Comparison of ENCODE assay signal across 13 cellular contexts in the genomic region with DNA sequence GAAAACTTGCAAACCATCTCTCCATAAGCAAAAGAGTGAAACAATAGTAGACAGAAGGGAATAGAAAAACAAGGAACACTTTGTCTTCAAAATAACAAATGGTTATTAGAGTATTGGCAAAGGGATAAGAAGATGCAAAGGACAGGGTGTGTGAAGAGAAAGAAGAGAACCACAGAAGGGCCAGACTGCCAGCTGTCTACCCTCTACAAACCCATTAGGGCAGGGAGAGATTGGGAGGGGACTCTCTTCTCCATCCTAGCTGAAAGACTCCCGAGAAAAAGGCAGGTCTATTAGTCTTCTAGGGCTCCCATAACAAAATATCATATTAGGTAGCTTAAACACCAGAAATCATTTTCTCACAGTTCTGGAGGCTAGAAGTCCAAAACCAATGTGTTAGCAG.
DNase-seq lines count a peak whose midpoint lies in the region; TF ChIP-seq lines count a peak whose summit lies in the region.
"Had no signal": no experiment of that assay in that cellular context is flagged by ENCODE, and none has a peak within 500 bp of the region (broad histone marks: within the 10 kb centered on the region; RNA-seq: fewer than 3 reads in every experiment).

No MANE protein-coding gene starts in this region.

- no peak overlapping the region for H3K27ac ChIP-seq in breast epithelium
- H3K27ac ChIP-seq in GM23248, result no peak overlapping the region
- H3K27ac ChIP-seq: C4-2B had no signal

- no peaks in the 10 kb centered on the region for H3K9me2 ChIP-seq in GM23248 (ENCODE audit: insufficient read depth)

- no peaks in the 10 kb centered on the region for H4K20me1 ChIP-seq in GM23248 (ENCODE audit: insufficient read depth)

- TF ChIP-seq POLR2A in breast epithelium (IDR thresholded peaks at IDR 0.05), result no peak

- H3K4me1 Mint-ChIP-seq in MCF 10A (ENCODE audit: insufficient read depth, unreplicated experiment) (peaks cover 25% of the 10 kb centered on the region), chondrocyte (ENCODE audit: low read depth) (peaks cover 60% of the 10 kb centered on the region)
- H3K4me1 Mint-ChIP-seq: CD4-positive, alpha-beta memory T cell had no signal

- no peaks in the 10 kb centered on the region for H3K79me2 ChIP-seq in GM23248 (ENCODE audit: insufficient read depth)

- H3K9me3 ChIP-seq in breast epithelium, result no peaks in the 10 kb centered on the region
- no peaks in the 10 kb centered on the region for H3K9me3 ChIP-seq in GM23248 (ENCODE audit: low read depth)
- H3K9me3 ChIP-seq in skeletal muscle satellite cell (replicated peaks; ENCODE audit: low read length), result no peaks in the 10 kb centered on the region
- H3K9me3 ChIP-seq: BE2C had no signal

- peak overlapping the region; percentile 44 for H3K4me2 ChIP-seq in GM23248 (ENCODE audit: unreplicated experiment)
- peak overlapping the region; percentile 64 for H3K4me2 ChIP-seq in skeletal muscle satellite cell (ENCODE audit: low read length)

- DNase-seq in MCF 10A (ENCODE audit: unreplicated experiment) (no peak), breast epithelium (ENCODE audit: low spot score in 2 of 2) (no peak), GM23248 (no peak), chondrocyte (ENCODE audit: low spot score) (no peak), GM13977 (ENCODE audit: low spot score) (no peak), G401 (ENCODE audit: low spot score) (no peak)
- DNase-seq: BE2C; CD4-positive, alpha-beta memory T cell; DMS79; GOT3; H9 had no signal

- H3K27me3 Mint-ChIP-seq in MCF 10A (ENCODE audit: insufficient read depth, unreplicated experiment) (no peaks in the 10 kb centered on the region), chondrocyte (ENCODE audit: low read depth) (no peaks in the 10 kb centered on the region)

- H3K36me3 Mint-ChIP-seq in MCF 10A (ENCODE audit: insufficient read depth, unreplicated experiment) (no peaks in the 10 kb centered on the region), chondrocyte (ENCODE audit: low read depth) (no peaks in the 10 kb centered on the region)
- H3K36me3 Mint-ChIP-seq: CD4-positive, alpha-beta memory T cell had no signal

- intact Hi-C loops in MCF 10A (cut with micrococcal nuclease), result no loop called here
- intact Hi-C loops in breast epithelium (cut with DNase I; ENCODE audit: low total_unique reads), result no loop called here

- in situ Hi-C loops in GM23248 (cut with MboI), result no loop called here
- in situ Hi-C loops in GM13977 (cut with MboI; ENCODE audit: low pct_unique_long_range_greater_than_20kb, low sequenced_read_pairs, unreplicated experiment), result no loop called here
- in situ Hi-C loops in G401 (cut with HindIII; ENCODE audit: low sequenced_read_pairs), result no loop called here

- H3K4me3 Mint-ChIP-seq in MCF 10A (ENCODE audit: unreplicated experiment), result no peak overlapping the region
- H3K4me3 Mint-ChIP-seq in chondrocyte (ENCODE audit: unreplicated experiment), result no peak overlapping the region
- H3K4me3 Mint-ChIP-seq: CD4-positive, alpha-beta memory T cell; H9 had no signal

- POLR2A ChIA-PET in MCF 10A (lab: Yijun Ruan, JAX), result no interaction called here

- CTCF ChIA-PET in MCF 10A (lab: Yijun Ruan, JAX), result no interaction called here

- H3K27ac Mint-ChIP-seq in MCF 10A (ENCODE audit: low read depth, unreplicated experiment), result peak overlapping the region; percentile 17
- H3K27ac Mint-ChIP-seq in chondrocyte (ENCODE audit: unreplicated experiment), result peak overlapping the region; percentile 59
- H3K27ac Mint-ChIP-seq: CD4-positive, alpha-beta memory T cell; H9 had no signal

- H3K9ac ChIP-seq in GM23248, result no peak overlapping the region
- H3K9ac ChIP-seq in skeletal muscle satellite cell (ENCODE audit: low read depth, low read length), result no peak overlapping the region

- H3K9me3 Mint-ChIP-seq in MCF 10A (ENCODE audit: unreplicated experiment), result peaks cover 7% of the 10 kb centered on the region
- H3K9me3 Mint-ChIP-seq in chondrocyte (ENCODE audit: low read depth), result peaks cover 3% of the 10 kb centered on the region
- H3K9me3 Mint-ChIP-seq: H9 had no signal

- TF ChIP-seq CTCF in MCF 10A (IDR thresholded peaks at IDR 0.05; ENCODE audit: unreplicated experiment) (no peak), breast epithelium (IDR thresholded peaks at IDR 0.05) (no peak), chondrocyte (IDR thresholded peaks at IDR 0.05) (no peak), GM13977 (IDR thresholded peaks at IDR 0.05; ENCODE audit: extremely low read depth, insufficient read depth, missing control alignments) (no peak)

- no peaks in the 10 kb centered on the region for H3K36me3 ChIP-seq in breast epithelium
- no peaks in the 10 kb centered on the region for H3K36me3 ChIP-seq in GM23248 (ENCODE audit: low read depth)
- no peaks in the 10 kb centered on the region for H3K36me3 ChIP-seq in skeletal muscle satellite cell (ENCODE audit: insufficient read depth, low read length)
- H3K36me3 ChIP-seq: BE2C had no signal

- WGBS in GM23248 (ENCODE audit: low coverage in 1 of 2, low lambda C conversion rate in 2 of 2, missing lambda C conversion rate in 2 of 2), 2 experiments, result 46 to 52% methylated on average over 1 of the region's 1 CpG

- no peaks in the 10 kb centered on the region; the same call in 1 of the 2 replicates for H3F3A ChIP-seq in GM23248 (ENCODE audit: insufficient read depth)

- H2AFZ ChIP-seq in GM23248, result no peak overlapping the region

- H3K4me1 ChIP-seq in breast epithelium (no peaks in the 10 kb centered on the region), GM23248 (ENCODE audit: insufficient read depth) (peaks cover 11% of the 10 kb centered on the region), skeletal muscle satellite cell (ENCODE audit: control insufficient read depth, insufficient read depth, low read length) (peaks cover 31% of the 10 kb centered on the region)

- H3K27me3 ChIP-seq in breast epithelium, result no peaks in the 10 kb centered on the region
- no peaks in the 10 kb centered on the region for H3K27me3 ChIP-seq in GM23248 (replicated peaks; ENCODE audit: insufficient read depth)
- H3K27me3 ChIP-seq in skeletal muscle satellite cell (ENCODE audit: control insufficient read depth, insufficient read depth, low read length), result no peaks in the 10 kb centered on the region
- H3K27me3 ChIP-seq: BE2C had no signal

- BruUV-seq in MCF 10A (replicated peaks; lab: Mats Ljungman, UMichigan), result no TSS peak

- no peak overlapping the region for H3K4me3 ChIP-seq in breast epithelium
- no peak overlapping the region for H3K4me3 ChIP-seq in GM23248
- H3K4me3 ChIP-seq in skeletal muscle satellite cell (ENCODE audit: low read length), result peak overlapping the region; percentile 43
